In the genomic region with DNA sequence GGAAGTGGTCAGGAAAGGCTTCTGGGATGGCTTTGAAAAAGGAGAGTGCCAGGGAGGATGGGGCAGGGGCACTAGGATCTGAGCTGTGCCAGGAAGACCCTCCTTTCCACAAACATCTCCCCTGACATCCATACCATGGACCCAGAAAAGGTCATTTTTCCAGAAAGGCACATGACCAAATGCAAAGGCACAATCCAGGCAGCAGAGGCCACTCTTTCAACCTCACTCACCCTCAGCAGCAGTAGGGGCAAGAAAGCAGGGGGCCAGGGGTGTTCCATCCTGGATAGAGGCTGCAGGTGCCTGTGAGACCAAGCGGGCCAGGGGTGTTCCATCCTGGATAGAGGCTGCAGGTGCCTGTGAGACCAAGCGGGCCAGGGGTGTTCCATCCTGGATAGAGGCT, we compare ENCODE assay signal across 5 cellular contexts. TPM values are rescaled to one million over a fixed set of nuclear protein-coding genes. Genes with fewer than 3 reads are reported as not detected.
"Had no signal": no experiment of that assay in that cellular context is flagged by ENCODE, and none has a peak within 500 bp of the region (broad histone marks: within the 10 kb centered on the region; RNA-seq: fewer than 3 reads in every experiment).

No MANE protein-coding gene starts in this region.

RNA-seq across cellular contexts. Expression of gene ADRA1D, which starts 24.8 kb away (rescaled TPM):
- total RNA-seq: activated B cell treated with CpG ODN at 0.5 μM for 24 hours; activated CD4-positive, alpha-beta T cell treated with anti-CD3 and anti-CD28 coated beads, Interleukin-2, amount 10 ng/mL, durations not matched to agents 24 days and 14 days; activated T-helper 1 cell treated with anti-CD3 and anti-CD28 coated beads, Interleukin-12 subunit alpha, Interleukin-12 subunit beta, Interleukin-2, Interleukin-4 antibody, amounts not matched to agents 30 ng/mL and 10 ng/mL and 1 ng/mL, durations not matched to agents 14 hours and 24 hours and 36 hours; natural killer cell treated with Interleukin-12 subunit alpha and Interleukin-12 subunit beta and Interleukin-15 and Interleukin-18, amount 100 ng/mL, for 72 hours; T-helper 1 cell treated with Interleukin-12 subunit alpha and Interleukin-12 subunit beta and Interleukin-4 antibody, amounts not matched to agents 30 ng/mL and 1 ng/mL, for 36 hours had no signal
